16 cellular contexts compared by ENCODE assay signal in the genomic region with DNA sequence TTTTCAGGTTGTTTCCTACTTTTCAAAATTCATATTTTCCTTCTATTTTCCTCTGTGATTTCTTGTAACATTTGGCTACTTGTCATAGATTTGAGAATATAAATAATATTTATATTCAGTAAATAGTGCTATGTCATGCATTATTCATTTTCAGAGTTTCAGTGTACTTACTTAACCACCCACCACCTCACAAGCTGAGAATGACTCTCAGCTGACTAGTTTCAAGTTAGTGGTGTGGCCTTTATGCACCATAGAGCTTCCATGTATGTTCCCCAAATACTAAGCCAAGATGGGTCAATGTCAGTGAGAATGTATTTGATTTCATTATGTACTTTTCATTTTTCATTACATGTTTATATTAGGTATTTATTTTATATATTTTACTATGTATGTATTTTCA. TPM values are rescaled to one million over a fixed set of nuclear protein-coding genes. Genes with fewer than 3 reads are reported as not detected.
A peak's percentile ranks its signal among the peaks of the same experiment; 100 is the strongest.
DNase-seq lines count a peak whose midpoint lies in the region; ATAC-seq, FAIRE-seq and TF ChIP-seq lines count a peak whose summit lies in the region.
"Had no signal": no experiment of that assay in that cellular context is flagged by ENCODE, and none has a peak within 500 bp of the region (broad histone marks: within the 10 kb centered on the region; RNA-seq: fewer than 3 reads in every experiment).

No MANE protein-coding gene starts in this region.

- H3K9me3 Mint-ChIP-seq in HFFc6, result no peaks in the 10 kb centered on the region
- H3K9me3 Mint-ChIP-seq: CD8-positive, alpha-beta T cell had no signal

- no peaks in the 10 kb centered on the region; the same call in 1 of the 2 replicates for H3K27me3 Mint-ChIP-seq in HFFc6 (ENCODE audit: insufficient read depth)

- no peak overlapping the region for H3K27ac ChIP-seq in heart left ventricle
- H3K27ac ChIP-seq: cardiac muscle cell, esophagus squamous epithelium, suprapubic skin had no signal

- H3K27ac Mint-ChIP-seq in HFFc6, result no peak overlapping the region
- H3K27ac Mint-ChIP-seq: CD8-positive, alpha-beta T cell had no signal

- peaks cover 42% of the 10 kb centered on the region for H3K4me1 Mint-ChIP-seq in HFFc6 (ENCODE audit: low read depth)

- no peaks in the 10 kb centered on the region for H3K36me3 Mint-ChIP-seq in HFFc6 (ENCODE audit: low read depth)
- H3K36me3 Mint-ChIP-seq: CD8-positive, alpha-beta T cell had no signal

- TF ChIP-seq CTCF in GM10248 (IDR thresholded peaks at IDR 0.05; ENCODE audit: control extremely low read depth, extremely low read depth, low read depth, missing control alignments) (no peak), heart left ventricle (IDR thresholded peaks at IDR 0.05) (no peak), HFFc6 (IDR thresholded peaks at IDR 0.05) (no peak)

- CTCF ChIA-PET in GM10248 (lab: Yijun Ruan, JAX), result interaction anchor here (0.7 to 2.0 kb wide), 4 partner anchors 10 to 61 kb away, joined by 3 to 12 read pairs (median 3); no protein-coding TSS in a partner anchor

- peaks cover 0 to 28% (median 1%) of the 10 kb centered on the region in 12 donors for H3K4me1 ChIP-seq in heart left ventricle
- H3K4me1 ChIP-seq: esophagus squamous epithelium, suprapubic skin had no signal

- peak; percentile 81 for FAIRE-seq in GM18507 (lab: Jason Lieb, UNC)

- DNase-seq in GM18507 (ENCODE audit: extremely low spot score, insufficient read length, low read depth) (no peak), GM10248 (ENCODE audit: extremely low spot score) (no peak), heart left ventricle (no peak), AG08395 (ENCODE audit: low spot score) (no peak), HFFc6 (no peak)
- DNase-seq: activated T-cell treated with anti-CD3 and anti-CD28 coated beads, Interleukin-2, amount 50 U/mL, for 48 hours; CD8-positive, alpha-beta T cell; esophagus squamous epithelium; NCI-H1436; nucleus accumbens had no signal

- no peaks in the 10 kb centered on the region for H3K27me3 ChIP-seq in heart left ventricle
- H3K27me3 ChIP-seq: cardiac muscle cell, esophagus squamous epithelium, suprapubic skin had no signal

- H3K36me3 ChIP-seq in heart left ventricle, result no peaks in the 10 kb centered on the region
- H3K36me3 ChIP-seq: cardiac muscle cell, esophagus squamous epithelium, suprapubic skin had no signal

- H3K4me3 ChIP-seq in heart left ventricle, result no peak overlapping the region
- H3K4me3 ChIP-seq: cardiac muscle cell, esophagus squamous epithelium, suprapubic skin had no signal

- no peak for TF ChIP-seq POLR2A in heart left ventricle (IDR thresholded peaks at IDR 0.05)

- no peak overlapping the region for H3K4me3 Mint-ChIP-seq in HFFc6
- H3K4me3 Mint-ChIP-seq: CD8-positive, alpha-beta T cell had no signal

- ATAC-seq in GM19467 (IDR thresholded peaks at IDR 0.05; ENCODE audit: unreplicated experiment), result peak; percentile 37
- ATAC-seq in HG02884 (IDR thresholded peaks at IDR 0.05; ENCODE audit: unreplicated experiment), result peak; percentile 46
- ATAC-seq in HG03575 (IDR thresholded peaks at IDR 0.05; ENCODE audit: extremely low read depth, insufficient number of reproducible peaks, low FRiP score, unreplicated experiment), result peak; percentile 27
- no peak for ATAC-seq in heart left ventricle
- ATAC-seq: CD8-positive, alpha-beta T cell had no signal

- POLR2A ChIA-PET in GM10248 (lab: Yijun Ruan, JAX), result interaction anchor here (1.4 kb wide), 1 partner anchor 60 kb away, joined by 4 read pairs; no protein-coding TSS in a partner anchor

- no peaks in the 10 kb centered on the region for H3K9me3 ChIP-seq in heart left ventricle
- H3K9me3 ChIP-seq: esophagus squamous epithelium, suprapubic skin had no signal

- intact Hi-C loops in heart left ventricle (cut with DNase I), result no loop called here

RNA-seq across cellular contexts. Expression of a gene that starts 56.9 kb away (rescaled TPM):
- total RNA-seq in heart left ventricle, result 10 to 100 TPM in 1 of 9 donors, 1 to 10 TPM in 3, under 1 TPM in 4, not detected in 1; 0.28 to 20.4 (median 0.98) TPM
- polyA plus RNA-seq in heart left ventricle, result 1 to 10 TPM in 1 of 2 donors, under 1 TPM in 1; 0.91 to 6.3 TPM
- total RNA-seq in HFFc6 (2021; fragmentation: NEBNext Ultra II Directional; extraction: Animal tissue kit (Norgen Biotek cat#: 25700)), result not detected
- total RNA-seq: cardiac muscle cell, HT-29 had no signal

Comparison
In these comparisons a context has a peak if more than half of its experiments do, and no peak if none do; other contexts are left out.
1. ATAC-seq: peak in GM19467 (single experiment), HG02884 (single experiment) and HG03575 (single experiment); none in heart left ventricle (0 of 4).